In the genomic region with DNA sequence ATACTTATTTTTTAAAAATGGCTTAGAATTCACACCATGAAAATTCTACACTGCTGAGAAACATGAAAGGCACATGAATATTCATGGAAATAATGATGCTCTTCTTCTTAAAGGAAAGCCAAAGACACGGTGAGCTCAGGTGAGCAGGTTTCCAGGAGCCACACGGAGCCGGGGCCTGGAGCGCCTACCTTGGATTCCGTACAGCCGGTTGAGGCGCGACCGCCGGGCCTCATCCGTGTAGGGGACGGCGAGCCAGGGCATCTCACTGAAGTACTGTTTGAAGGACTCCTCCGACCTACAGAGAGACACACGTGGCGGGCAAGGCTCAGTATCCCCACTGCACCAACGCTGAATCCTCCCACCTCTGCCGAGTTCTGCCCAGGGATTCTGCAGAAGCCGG, we compare ENCODE assay signal across 34 cellular contexts.
"Had no signal": no experiment of that assay in that cellular context is flagged by ENCODE, and none has a peak within 500 bp of the region (broad histone marks: within the 10 kb centered on the region; RNA-seq: fewer than 3 reads in every experiment).

No MANE protein-coding gene starts in this region.

- H3K36me3 Mint-ChIP-seq: activated CD8-positive, alpha-beta memory T cell treated with anti-CD3 and anti-CD28 coated beads, Interleukin-2, amount 10 ng/mL, durations not matched to agents 7 days and 5 days; activated naive CD4-positive, alpha-beta T cell treated with anti-CD3 and anti-CD28 coated beads, Interleukin-2, amount 10 ng/mL, durations not matched to agents 7 days and 5 days; activated naive CD4-positive, alpha-beta T cell treated with anti-CD3 and anti-CD28 coated beads, Interleukin-2, amount 50 U/mL, for 24 hours; activated naive CD8-positive, alpha-beta T cell; activated naive CD8-positive, alpha-beta T cell treated with anti-CD3 and anti-CD28 coated beads, Interleukin-2, amount 10 ng/mL, durations not matched to agents 7 days and 5 days; T-cell had no signal

- H3K27ac Mint-ChIP-seq: activated B cell treated with CpG ODN at 0.5 μM for 24 hours; activated CD4-positive, alpha-beta memory T cell treated with anti-CD3 and anti-CD28 coated beads, Interleukin-2, amount 10 ng/mL, durations not matched to agents 7 days and 5 days; activated CD4-positive, alpha-beta T cell treated with anti-CD3 and anti-CD28 coated beads, Interleukin-2, amount 10 ng/mL, durations not matched to agents 24 days and 14 days; activated CD8-positive, alpha-beta memory T cell treated with anti-CD3 and anti-CD28 coated beads, Interleukin-2, amount 10 ng/mL, durations not matched to agents 7 days and 5 days; activated CD8-positive, alpha-beta T cell treated with anti-CD3 and anti-CD28 coated beads, Interleukin-2, amount 10 ng/mL, durations not matched to agents 7 days and 5 days; activated naive CD4-positive, alpha-beta T cell treated with anti-CD3 and anti-CD28 coated beads, Interleukin-2, amount 10 ng/mL, durations not matched to agents 7 days and 5 days; activated naive CD4-positive, alpha-beta T cell treated with anti-CD3 and anti-CD28 coated beads, Interleukin-2, amount 50 U/mL, for 24 hours; activated naive CD8-positive, alpha-beta T cell; activated naive CD8-positive, alpha-beta T cell treated with anti-CD3 and anti-CD28 coated beads, Interleukin-2, amount 10 ng/mL, durations not matched to agents 7 days and 5 days; activated naive CD8-positive, alpha-beta T cell treated with anti-CD3 and anti-CD28 coated beads, Interleukin-2, amount 50 U/mL, for 24 hours; activated T-cell treated with anti-CD3 and anti-CD28 coated beads, Interleukin-2, amount 50 U/mL, for 24 hours; activated T-helper 2 cell treated with anti-CD3 and anti-CD28 coated beads, Interferon-gamma antibody, Interleukin-2, Interleukin-4, amounts not matched to agents 10 μg/mL and 5 μg/mL and 100 μg/mL, durations not matched to agents 14 hours and 24 hours and 36 hours; brain; T-cell; T-helper 2 cell treated with Interferon-gamma antibody and Interleukin-4, amounts not matched to agents 5 μg/mL and 100 μg/mL, for 36 hours had no signal

- H3K4me3 ChIP-seq: ascending aorta, cardiac muscle cell had no signal

- H3K4me1 Mint-ChIP-seq: activated B cell treated with CpG ODN at 0.5 μM for 24 hours; activated CD4-positive, alpha-beta memory T cell treated with anti-CD3 and anti-CD28 coated beads, Interleukin-2, amount 10 ng/mL, durations not matched to agents 7 days and 5 days; activated CD4-positive, alpha-beta T cell treated with anti-CD3 and anti-CD28 coated beads, Interleukin-2, amount 10 ng/mL, durations not matched to agents 24 days and 14 days; activated CD8-positive, alpha-beta memory T cell treated with anti-CD3 and anti-CD28 coated beads, Interleukin-2, amount 10 ng/mL, durations not matched to agents 7 days and 5 days; activated naive CD4-positive, alpha-beta T cell treated with anti-CD3 and anti-CD28 coated beads, Interleukin-2, amount 10 ng/mL, durations not matched to agents 7 days and 5 days; activated naive CD4-positive, alpha-beta T cell treated with anti-CD3 and anti-CD28 coated beads, Interleukin-2, amount 50 U/mL, for 24 hours; activated naive CD8-positive, alpha-beta T cell treated with anti-CD3 and anti-CD28 coated beads, Interleukin-2, amount 10 ng/mL, durations not matched to agents 7 days and 5 days; activated naive CD8-positive, alpha-beta T cell treated with anti-CD3 and anti-CD28 coated beads, Interleukin-2, amount 50 U/mL, for 24 hours; brain; central memory CD8-positive, alpha-beta T cell; T-cell had no signal

- H3K27ac ChIP-seq: ascending aorta, cardiac muscle cell, VCaP had no signal

- FAIRE-seq: TTC549 had no signal

- DNase-seq: activated B cell treated with CpG ODN at 0.5 μM for 24 hours; activated CD4-positive, alpha-beta memory T cell treated with anti-CD3 and anti-CD28 coated beads, Interleukin-2, amount 10 ng/mL, durations not matched to agents 7 days and 5 days; activated CD4-positive, alpha-beta T cell treated with anti-CD3 and anti-CD28 coated beads for 4 hours; activated CD4-positive, alpha-beta T cell treated with anti-CD3 and anti-CD28 coated beads, Interleukin-2, amount 10 ng/mL, durations not matched to agents 24 days and 14 days; activated CD4-positive, alpha-beta T cell treated with anti-CD3 and anti-CD28 coated beads, Interleukin-2, amount 50 U/mL, for 48 hours; activated CD4-positive, CD25-positive, alpha-beta regulatory T cell treated with anti-CD3 and anti-CD28 coated beads, Interleukin-2, amount 50 U/mL, for 72 hours; activated CD8-positive, alpha-beta memory T cell treated with anti-CD3 and anti-CD28 coated beads for 24 hours; activated CD8-positive, alpha-beta memory T cell treated with anti-CD3 and anti-CD28 coated beads, Interleukin-2, amount 10 ng/mL, durations not matched to agents 7 days and 5 days; activated CD8-positive, alpha-beta memory T cell treated with anti-CD3 and anti-CD28 coated beads, Interleukin-2, amount 50 U/mL, for 48 hours; activated CD8-positive, alpha-beta T cell treated with anti-CD3 and anti-CD28 coated beads, Interleukin-2, amount 10 ng/mL, durations not matched to agents 7 days and 5 days; activated effector memory CD4-positive, alpha-beta T cell treated with Interleukin-2 at 50 U/mL for 16 hours; activated gamma-delta T cell; activated naive CD4-positive, alpha-beta T cell treated with anti-CD3 and anti-CD28 coated beads, Interleukin-2, amount 10 ng/mL, durations not matched to agents 7 days and 5 days; activated naive CD4-positive, alpha-beta T cell treated with Interleukin-2 at 50 U/mL for 16 hours; activated naive CD8-positive, alpha-beta T cell treated with anti-CD3 and anti-CD28 coated beads, Interleukin-2, amount 10 ng/mL, durations not matched to agents 7 days and 5 days; activated naive CD8-positive, alpha-beta T cell treated with anti-CD3 and anti-CD28 coated beads, Interleukin-2, amount 50 U/mL, for 24 hours; activated T-cell treated with anti-CD3 and anti-CD28 coated beads, Interleukin-2, amount 50 U/mL, for 24 hours; activated T-cell treated with anti-CD3 and anti-CD28 coated beads, Interleukin-2, amount 50 U/mL, for 48 hours; amygdala; anterior cingulate cortex; caudate nucleus; T-cell; T-helper 2 cell; T-helper 9 cell had no signal

- H3K4me3 Mint-ChIP-seq: activated B cell treated with CpG ODN at 0.5 μM for 24 hours; activated CD4-positive, alpha-beta memory T cell treated with anti-CD3 and anti-CD28 coated beads, Interleukin-2, amount 10 ng/mL, durations not matched to agents 7 days and 5 days; activated CD4-positive, alpha-beta T cell treated with anti-CD3 and anti-CD28 coated beads, Interleukin-2, amount 10 ng/mL, durations not matched to agents 24 days and 14 days; activated CD8-positive, alpha-beta memory T cell treated with anti-CD3 and anti-CD28 coated beads, Interleukin-2, amount 10 ng/mL, durations not matched to agents 7 days and 5 days; activated CD8-positive, alpha-beta T cell treated with anti-CD3 and anti-CD28 coated beads, Interleukin-2, amount 10 ng/mL, durations not matched to agents 7 days and 5 days; activated naive CD4-positive, alpha-beta T cell treated with anti-CD3 and anti-CD28 coated beads, Interleukin-2, amount 10 ng/mL, durations not matched to agents 7 days and 5 days; activated naive CD4-positive, alpha-beta T cell treated with anti-CD3 and anti-CD28 coated beads, Interleukin-2, amount 50 U/mL, for 24 hours; activated naive CD8-positive, alpha-beta T cell; activated naive CD8-positive, alpha-beta T cell treated with anti-CD3 and anti-CD28 coated beads, Interleukin-2, amount 10 ng/mL, durations not matched to agents 7 days and 5 days; activated naive CD8-positive, alpha-beta T cell treated with anti-CD3 and anti-CD28 coated beads, Interleukin-2, amount 50 U/mL, for 24 hours; activated T-cell treated with anti-CD3 and anti-CD28 coated beads, Interleukin-2, amount 50 U/mL, for 24 hours; brain; central memory CD8-positive, alpha-beta T cell; T-cell; T-helper 2 cell treated with Interferon-gamma antibody and Interleukin-4, amounts not matched to agents 5 μg/mL and 100 μg/mL, for 36 hours had no signal

- H3K27me3 Mint-ChIP-seq: activated B cell treated with CpG ODN at 0.5 μM for 24 hours; activated CD4-positive, alpha-beta memory T cell treated with anti-CD3 and anti-CD28 coated beads, Interleukin-2, amount 10 ng/mL, durations not matched to agents 7 days and 5 days; activated CD4-positive, alpha-beta T cell treated with anti-CD3 and anti-CD28 coated beads, Interleukin-2, amount 10 ng/mL, durations not matched to agents 24 days and 14 days; activated CD8-positive, alpha-beta memory T cell treated with anti-CD3 and anti-CD28 coated beads, Interleukin-2, amount 10 ng/mL, durations not matched to agents 7 days and 5 days; activated naive CD4-positive, alpha-beta T cell treated with anti-CD3 and anti-CD28 coated beads, Interleukin-2, amount 10 ng/mL, durations not matched to agents 7 days and 5 days; activated naive CD4-positive, alpha-beta T cell treated with anti-CD3 and anti-CD28 coated beads, Interleukin-2, amount 50 U/mL, for 24 hours; activated naive CD8-positive, alpha-beta T cell treated with anti-CD3 and anti-CD28 coated beads, Interleukin-2, amount 50 U/mL, for 24 hours; activated T-cell treated with anti-CD3 and anti-CD28 coated beads, Interleukin-2, amount 50 U/mL, for 24 hours; brain; T-cell had no signal

- H3K9me3 Mint-ChIP-seq: activated B cell treated with CpG ODN at 0.5 μM for 24 hours; activated CD4-positive, alpha-beta memory T cell treated with anti-CD3 and anti-CD28 coated beads, Interleukin-2, amount 10 ng/mL, durations not matched to agents 7 days and 5 days; activated CD4-positive, alpha-beta T cell treated with anti-CD3 and anti-CD28 coated beads, Interleukin-2, amount 10 ng/mL, durations not matched to agents 24 days and 14 days; activated naive CD4-positive, alpha-beta T cell treated with anti-CD3 and anti-CD28 coated beads, Interleukin-2, amount 10 ng/mL, durations not matched to agents 7 days and 5 days; activated naive CD4-positive, alpha-beta T cell treated with anti-CD3 and anti-CD28 coated beads, Interleukin-2, amount 50 U/mL, for 24 hours; activated naive CD8-positive, alpha-beta T cell treated with anti-CD3 and anti-CD28 coated beads, Interleukin-2, amount 10 ng/mL, durations not matched to agents 7 days and 5 days; activated naive CD8-positive, alpha-beta T cell treated with anti-CD3 and anti-CD28 coated beads, Interleukin-2, amount 50 U/mL, for 24 hours; activated T-cell treated with anti-CD3 and anti-CD28 coated beads, Interleukin-2, amount 50 U/mL, for 24 hours; activated T-helper 2 cell treated with anti-CD3 and anti-CD28 coated beads, Interferon-gamma antibody, Interleukin-2, Interleukin-4, amounts not matched to agents 10 μg/mL and 5 μg/mL and 100 μg/mL, durations not matched to agents 14 hours and 24 hours and 36 hours; brain; central memory CD8-positive, alpha-beta T cell; T-cell; T-helper 2 cell treated with Interferon-gamma antibody and Interleukin-4, amounts not matched to agents 5 μg/mL and 100 μg/mL, for 36 hours had no signal

- H3K27me3 ChIP-seq: ascending aorta, cardiac muscle cell had no signal
